In genomic region chr12:114812384-114812783, GRCh38 we compare ENCODE assay signal across 13 cellular contexts.
"Had no signal": no experiment of that assay in that cellular context is flagged by ENCODE, and none has a peak within 500 bp of the region (broad histone marks: within the 10 kb centered on the region; RNA-seq: fewer than 3 reads in every experiment).

No MANE protein-coding gene starts in this region.

- ATAC-seq: activated T-helper 17 cell treated with anti-CD3 and anti-CD28 coated beads, Interleukin-2, amount 50 U/mL, for 72 hours; left lung; stimulated activated effector memory CD8-positive, alpha-beta T cell treated with anti-CD3 and anti-CD28 coated beads, Interleukin-12 subunit alpha, Interleukin-12 subunit beta, amount 100 ng/mL, for 72 hours had no signal

- H3K4me3 Mint-ChIP-seq: activated T-helper 17 cell treated with anti-CD3 and anti-CD28 coated beads, Interleukin-2, amount 50 U/mL, for 72 hours; memory B cell; stimulated activated effector memory CD8-positive, alpha-beta T cell treated with anti-CD3 and anti-CD28 coated beads, Interleukin-12 subunit alpha, Interleukin-12 subunit beta, amount 100 ng/mL, for 72 hours had no signal

- DNase-seq: activated CD4-positive, alpha-beta T cell treated with anti-CD3 and anti-CD28 coated beads, Interleukin-2, amount 50 U/mL, for 1 hour; activated CD4-positive, CD25-positive, alpha-beta regulatory T cell; activated naive CD4-positive, alpha-beta T cell treated with Interleukin-2 at 50 U/mL for 16 hours; dorsolateral prefrontal cortex; erythroblast; kidney; left lung; stimulated activated CD4-positive, alpha-beta T cell treated with anti-CD3 and anti-CD28 coated beads, Interleukin-12 subunit alpha, Interleukin-12 subunit beta, amount 100 ng/mL, for 4 hours; stimulated activated CD4-positive, alpha-beta T cell treated with anti-CD3 and anti-CD28 coated beads, Interleukin-2, amount 100 ng/mL, for 24 hours; T-helper 2 cell had no signal

- FAIRE-seq: kidney had no signal

- H3K4me3 ChIP-seq: left lung had no signal

- H3K4me1 Mint-ChIP-seq: memory B cell; stimulated activated effector memory CD8-positive, alpha-beta T cell treated with anti-CD3 and anti-CD28 coated beads, Interleukin-12 subunit alpha, Interleukin-12 subunit beta, amount 100 ng/mL, for 72 hours had no signal

- H3K9me3 ChIP-seq: left lung had no signal

- H3K36me3 Mint-ChIP-seq: memory B cell; stimulated activated effector memory CD8-positive, alpha-beta T cell treated with anti-CD3 and anti-CD28 coated beads, Interleukin-12 subunit alpha, Interleukin-12 subunit beta, amount 100 ng/mL, for 72 hours had no signal

- H3K36me3 ChIP-seq: left lung had no signal

- H3K27ac Mint-ChIP-seq: activated T-helper 17 cell treated with anti-CD3 and anti-CD28 coated beads, Interleukin-2, amount 50 U/mL, for 72 hours; memory B cell; stimulated activated effector memory CD8-positive, alpha-beta T cell treated with anti-CD3 and anti-CD28 coated beads, Interleukin-12 subunit alpha, Interleukin-12 subunit beta, amount 100 ng/mL, for 72 hours had no signal
